4 cellular contexts compared by ENCODE assay signal in genomic region chrX:104013158-104013557, GRCh38. TPM values are rescaled to one million over a fixed set of nuclear protein-coding genes. Genes with fewer than 3 reads are reported as not detected.
"Had no signal": no experiment of that assay in that cellular context is flagged by ENCODE, and none has a peak within 500 bp of the region (broad histone marks: within the 10 kb centered on the region; RNA-seq: fewer than 3 reads in every experiment).

No MANE protein-coding gene starts in this region.

- H3K4me3 ChIP-seq: GM12878 had no signal

- DNase-seq: GDM1, GF-D8 had no signal

RNA-seq across cellular contexts. Expression of gene H2BW1, which starts 0.3 kb away (rescaled TPM):
- total RNA-seq: G401, GM12878 had no signal
- polyA plus RNA-seq: GM12878 had no signal

RNA-seq across cellular contexts. Expression of gene H2BW2, which starts 26.6 kb away (rescaled TPM):
- total RNA-seq: G401, GM12878 had no signal
- polyA plus RNA-seq: GM12878 had no signal

RNA-seq across cellular contexts. Expression of gene TMSB15B, which starts 50.7 kb away (rescaled TPM):
- total RNA-seq: G401 had no signal
